Comparison of ENCODE assay signal across 21 cellular contexts in the genomic region with DNA sequence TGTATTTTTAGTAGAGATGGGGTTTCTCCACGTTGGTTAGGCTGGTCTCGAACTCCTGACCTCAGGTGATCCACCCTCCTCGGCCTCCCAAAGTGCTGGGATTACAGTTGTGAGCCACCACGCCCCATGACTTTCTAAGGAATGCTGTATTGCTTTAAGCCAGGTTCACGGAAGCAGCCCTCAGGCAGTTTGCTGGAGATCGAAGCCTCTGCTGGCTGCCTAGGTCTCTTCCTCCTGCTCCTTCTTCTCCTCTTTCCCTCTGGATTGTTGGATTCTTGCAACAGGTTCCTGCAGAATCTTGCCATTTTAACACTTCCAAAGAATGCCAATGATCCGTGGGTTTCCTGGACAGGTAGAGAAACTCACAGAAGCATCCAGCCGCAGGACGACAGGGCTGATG. TPM values are rescaled to one million over a fixed set of nuclear protein-coding genes. Genes with fewer than 3 reads are reported as not detected.
DNase-seq lines count a peak whose midpoint lies in the region; FAIRE-seq and TF ChIP-seq lines count a peak whose summit lies in the region.
"Had no signal": no experiment of that assay in that cellular context is flagged by ENCODE, and none has a peak within 500 bp of the region (broad histone marks: within the 10 kb centered on the region; RNA-seq: fewer than 3 reads in every experiment).

No MANE protein-coding gene starts in this region.

- H2BK12ac ChIP-seq in H1 (ENCODE audit: low read depth, low read length), result no peak overlapping the region

- H2AFZ ChIP-seq in H1 (ENCODE audit: low read length), result no peak overlapping the region

- H2BK5ac ChIP-seq in H1 (ENCODE audit: low read depth, low read length) (no peak overlapping the region), mesendoderm (ENCODE audit: low read length) (no peak overlapping the region)

- no peak overlapping the region for H4K5ac ChIP-seq in H1 (ENCODE audit: insufficient read length, low read depth, low read length)
- no peak overlapping the region for H4K5ac ChIP-seq in mesendoderm (ENCODE audit: low read length)

- no peaks in the 10 kb centered on the region; the same call in 1 of the 2 replicates for H3K23me2 ChIP-seq in H1 (ENCODE audit: low read depth, low read length)

- H3K36me3 Mint-ChIP-seq in MCF 10A (ENCODE audit: insufficient read depth, unreplicated experiment), result no peaks in the 10 kb centered on the region
- H3K36me3 Mint-ChIP-seq: CD14-positive monocyte had no signal

- H3K4me3 ChIP-seq in breast epithelium (no peak overlapping the region), H1 (ENCODE audit: extremely low read depth in 1 of 4, insufficient read depth in 2 of 4, low read depth in 3 of 4, low read length in 4 of 4) (no peak overlapping the region), mesendoderm (ENCODE audit: low read length) (no peak overlapping the region), small intestine (ENCODE audit: low read depth in 1 of 2, low read length in 2 of 2) (no peak overlapping the region)

- H4K20me1 ChIP-seq in H1 (replicated peaks in 1 of 2; ENCODE audit: control insufficient read depth in 1 of 2, insufficient read depth in 2 of 2, low read length in 2 of 2), result no peaks in the 10 kb centered on the region

- no peak overlapping the region for H4K91ac ChIP-seq in H1 (replicated peaks; ENCODE audit: insufficient read length, low read length)

- DNase-seq in MCF 10A (ENCODE audit: unreplicated experiment) (peak; percentile 13), breast epithelium (ENCODE audit: low spot score in 2 of 2) (no peak), H1 (ENCODE audit: low read depth in 1 of 2, low spot score in 2 of 2) (no peak), mesendoderm (peak; percentile 73), small intestine (peak; percentile 31), putamen (ENCODE audit: low spot score) (no peak), NCI-H128 (lab: John Stamatoyannopoulos, UW; ENCODE audit: unreplicated experiment) (no peak)
- no peak for DNase-seq in stimulated activated CD4-positive, alpha-beta T cell treated with anti-CD3 and anti-CD28 coated beads, Interleukin-12 subunit alpha, Interleukin-12 subunit beta, amount 100 ng/mL, for 4 hours
- DNase-seq: AML-193, DMS 273 treated with DMSO at 0.1 percent for 48 hours, DND-41, H7, NCI-H1105, NCI-H1694 treated with DMSO at 0.1 percent for 48 hours, NCI-H2227 treated with DMSO at 0.1 percent for 48 hours, OCI-M1, SHP77 treated with DMSO at 0.1 percent for 48 hours had no signal

- intact Hi-C loops in MCF 10A (cut with micrococcal nuclease), result no loop called here
- intact Hi-C loops in breast epithelium (cut with DNase I; ENCODE audit: low total_unique reads), result no loop called here

- H2BK15ac ChIP-seq in H1 (ENCODE audit: low read length) (no peak overlapping the region), mesendoderm (replicated peaks; ENCODE audit: low read depth) (no peak overlapping the region)

- H2BK120ac ChIP-seq in H1 (replicated peaks; ENCODE audit: low read depth, low read length), result no peak overlapping the region
- no peak overlapping the region for H2BK120ac ChIP-seq in mesendoderm (ENCODE audit: low read depth, low read length)

- TF ChIP-seq POLR2A in breast epithelium (IDR thresholded peaks at IDR 0.05) (no peak), H1 (IDR thresholded peaks at IDR 0.05; ENCODE audit: control extremely low read depth in 1 of 2, low read depth in 2 of 2, low read length in 2 of 2) (no peak)

- H3K18ac ChIP-seq in H1 (ENCODE audit: extremely low read depth, low read length) (no peak overlapping the region), mesendoderm (ENCODE audit: low read length) (no peak overlapping the region)

- no peak for TF ChIP-seq RAD21 in H1 (IDR thresholded peaks at IDR 0.05 in 1 of 2, conservative IDR thresholded peaks at IDR 0.05 in 1 of 2; ENCODE audit: low read depth in 2 of 2, low read length in 2 of 2)

- H3K27me3 ChIP-seq in breast epithelium (no peaks in the 10 kb centered on the region), H1 (replicated peaks in 1 of 4; ENCODE audit: control insufficient read depth in 3 of 4, extremely low read depth in 1 of 4, insufficient read depth in 3 of 4, low read length in 3 of 4) (no peaks in the 10 kb centered on the region), mesendoderm (ENCODE audit: insufficient read depth, low read length, poor library complexity) (no peaks in the 10 kb centered on the region), small intestine (ENCODE audit: control insufficient read depth in 2 of 2, insufficient read depth in 2 of 2, low read length in 2 of 2) (no peaks in the 10 kb centered on the region)

- 0 out of 2 replicates have a peak overlapping the region, but pooled peaks have one; percentile 21 for H2BK20ac ChIP-seq in H1 (ENCODE audit: low read length)

- no peak overlapping the region for H3K14ac ChIP-seq in H1 (ENCODE audit: insufficient read length)

- no peak overlapping the region for H3K4me3 Mint-ChIP-seq in MCF 10A (ENCODE audit: unreplicated experiment)
- H3K4me3 Mint-ChIP-seq: CD14-positive monocyte had no signal

- no TSS peak for BruUV-seq in MCF 10A (replicated peaks; lab: Mats Ljungman, UMichigan)

- CTCF ChIA-PET in MCF 10A (lab: Yijun Ruan, JAX) (no interaction called here), H1 (lab: Charles Lee; ENCODE audit: partially characterized antibody) (interaction anchor here (0.6 kb wide), 1 partner anchor 26 kb away, joined by 4 read pairs; no protein-coding TSS in a partner anchor)

- no peak overlapping the region for H3K56ac ChIP-seq in H1 (replicated peaks; ENCODE audit: insufficient read length, low read depth, low read length)
- no peak overlapping the region for H3K56ac ChIP-seq in mesendoderm (ENCODE audit: low read length)

- H3K27me3 Mint-ChIP-seq in MCF 10A (ENCODE audit: insufficient read depth, unreplicated experiment), result no peaks in the 10 kb centered on the region

- H3K79me2 ChIP-seq in H1 (ENCODE audit: control insufficient read depth in 1 of 2, insufficient read depth in 2 of 2, low read length in 2 of 2), result no peaks in the 10 kb centered on the region
- no peaks in the 10 kb centered on the region for H3K79me2 ChIP-seq in mesendoderm (ENCODE audit: control insufficient read depth, insufficient read depth, low read length)

- H3K4me2 ChIP-seq in H1 (ENCODE audit: insufficient read depth in 1 of 2, low read depth in 2 of 2, low read length in 2 of 2), result no peak overlapping the region
- no peak overlapping the region for H3K4me2 ChIP-seq in mesendoderm (ENCODE audit: low read length)

- no peak for TF ChIP-seq CTCF in MCF 10A (IDR thresholded peaks at IDR 0.05; ENCODE audit: unreplicated experiment)
- no peak for TF ChIP-seq CTCF in breast epithelium (IDR thresholded peaks at IDR 0.05)
- TF ChIP-seq CTCF in H1 (IDR thresholded peaks at IDR 0.05; ENCODE audit: control extremely low read depth in 1 of 3, insufficient read depth in 1 of 3, low read depth in 1 of 3, low read length in 3 of 3), result no peak

- H4K8ac ChIP-seq in H1 (ENCODE audit: extremely low read depth, insufficient read depth, low read length) (no peak overlapping the region), mesendoderm (ENCODE audit: low read depth, low read length) (no peak overlapping the region)

- H3K79me1 ChIP-seq in H1 (ENCODE audit: low read depth, low read length) (no peaks in the 10 kb centered on the region), mesendoderm (ENCODE audit: low read length) (no peaks in the 10 kb centered on the region)

- no peak overlapping the region for H3K23ac ChIP-seq in H1 (ENCODE audit: insufficient read length)
- no peak overlapping the region for H3K23ac ChIP-seq in mesendoderm (ENCODE audit: low read length)

- no peak overlapping the region for H3K9ac ChIP-seq in H1 (replicated peaks in 1 of 4; ENCODE audit: extremely low read depth in 1 of 4, low read depth in 3 of 4, low read length in 3 of 4)
- no peak overlapping the region for H3K9ac ChIP-seq in mesendoderm (ENCODE audit: low read length)

- no peak overlapping the region for H3K27ac Mint-ChIP-seq in MCF 10A (ENCODE audit: low read depth, unreplicated experiment)

- peaks cover under 1 to 6% of the 10 kb centered on the region in 2 donors for H3K4me1 ChIP-seq in breast epithelium
- peaks cover 0 to 4% (median 2%) of the 10 kb centered on the region in 4 experiments; a peak in 2 of 7 replicates for H3K4me1 ChIP-seq in H1 (replicated peaks in 1 of 4; ENCODE audit: control insufficient read depth in 3 of 4, insufficient read depth in 4 of 4, low read length in 3 of 4)
- H3K4me1 ChIP-seq in mesendoderm (ENCODE audit: control insufficient read depth, low read depth, low read length), result no peaks in the 10 kb centered on the region
- H3K4me1 ChIP-seq in small intestine (ENCODE audit: control insufficient read depth in 2 of 2, insufficient read depth in 1 of 2, low read depth in 1 of 2, low read length in 1 of 2), result no peaks in the 10 kb centered on the region

- no peak for FAIRE-seq in H1 (lab: Jason Lieb, UNC)
- FAIRE-seq in small intestine (lab: Jason Lieb, UNC), result no peak
- FAIRE-seq: G401.6, HTR-8/SVneo had no signal

- no peaks in the 10 kb centered on the region for H3K9me3 ChIP-seq in breast epithelium
- H3K9me3 ChIP-seq in H1 (ENCODE audit: insufficient read depth in 2 of 2, low read depth in 1 of 2, low read length in 1 of 2), result no peaks in the 10 kb centered on the region
- H3K9me3 ChIP-seq in small intestine (ENCODE audit: control insufficient read depth, low read depth), result no peaks in the 10 kb centered on the region

- no peaks in the 10 kb centered on the region for H3K9me3 Mint-ChIP-seq in MCF 10A (ENCODE audit: unreplicated experiment)
- H3K9me3 Mint-ChIP-seq: CD14-positive monocyte had no signal

- H3K4me1 Mint-ChIP-seq in MCF 10A (ENCODE audit: insufficient read depth, unreplicated experiment), result peaks cover 5% of the 10 kb centered on the region

- no peak for TF ChIP-seq EP300 in H1 (IDR thresholded peaks at IDR 0.05; ENCODE audit: borderline replicate concordance in 1 of 2, low read depth in 2 of 2, low read length in 2 of 2)

- no peak overlapping the region for H3K27ac ChIP-seq in breast epithelium
- H3K27ac ChIP-seq in H1 (ENCODE audit: low read depth, low read length), result no peak overlapping the region
- H3K27ac ChIP-seq in mesendoderm (ENCODE audit: low read depth, low read length), result no peak overlapping the region
- H3K27ac ChIP-seq in small intestine (ENCODE audit: low read depth in 1 of 2, low read length in 1 of 2), result no peak overlapping the region
- H3K27ac ChIP-seq: 22Rv1 had no signal

- H2AK5ac ChIP-seq in H1 (ENCODE audit: low read depth, low read length) (no peak overlapping the region), mesendoderm (ENCODE audit: low read length) (no peak overlapping the region)

- WGBS in H1 (ENCODE audit: extremely low coverage in 1 of 2, insufficient coverage in 1 of 2, insufficient read length in 1 of 2, insufficient replicate concordance in 2 of 2, low coverage in 1 of 2, low lambda C conversion rate in 2 of 2, missing lambda C conversion rate in 1 of 2), 2 experiments, result 84% methylated on average over 9 of the region's 9 CpGs; no CpG with 5 or more reads in 1 of the 2 experiments
- no CpG with 5 or more reads among the region's 9 CpGs for WGBS in mesendoderm (ENCODE audit: extremely low coverage, insufficient coverage, low lambda C conversion rate)
- whole genome bisulfite sequencing in small intestine, 3 donors, result 32 to 65% (median 54%) methylated on average over 9 of the region's 9 CpGs

- POLR2A ChIA-PET in MCF 10A (lab: Yijun Ruan, JAX), result no interaction called here
- POLR2A ChIA-PET in H1 (lab: Charles Lee; ENCODE audit: partially characterized antibody), result no interaction called here

- H3K36me3 ChIP-seq in breast epithelium (no peaks in the 10 kb centered on the region), H1 (ENCODE audit: control insufficient read depth in 2 of 4, insufficient read depth in 4 of 4, low read length in 3 of 4) (no peaks in the 10 kb centered on the region), mesendoderm (ENCODE audit: control insufficient read depth, insufficient read depth, low read length) (no peaks in the 10 kb centered on the region), small intestine (ENCODE audit: control insufficient read depth in 2 of 2, insufficient read depth in 2 of 2, low read length in 2 of 2) (no peaks in the 10 kb centered on the region)

- H3K4ac ChIP-seq in H1 (replicated peaks; ENCODE audit: insufficient read length, low read depth, low read length) (no peak overlapping the region), mesendoderm (ENCODE audit: low read depth, low read length) (no peak overlapping the region)

RNA-seq across cellular contexts. Expression of a gene that starts 29.3 kb away (rescaled TPM):
- total RNA-seq in MCF 10A (2022) (17.1 and 19.7 TPM in 2 replicates), breast epithelium (10 to 100 TPM; 16.8 to 33.8 (median 22.1) TPM)
- total RNA-seq in H1 (2021; fragmentation: NEBNext Ultra II Directional; extraction: Animal tissue kit (Norgen Biotek cat#: 25700)), result 73.5 and 75.4 TPM in 2 replicates
- polyA plus RNA-seq in H1 (2011; rRNA removed) (39.1 and 46.5 TPM in 2 replicates), small intestine (10 to 100 TPM; 11.9 to 24.8 (median 16.2) TPM)
- polyA plus RNA-seq in H1 (2011; cell fraction: cytosol; rRNA removed), result 43.0 TPM
- 26.3 TPM for polyA plus RNA-seq in H1 (2011; cell fraction: nucleus; rRNA removed)
- polyA plus RNA-seq in H1 (2012, experiment 1 of 2), result 41.6 to 48.4 TPM (median 44.5 TPM) in 4 replicates
- 24.7 TPM for polyA plus RNA-seq in H1 (2012, experiment 2 of 2)
- polyA plus RNA-seq in H1 (2013, experiment 1 of 2), result 57.2 TPM
- 71.0 TPM for polyA plus RNA-seq in H1 (2013, experiment 2 of 2)
- 59.0 and 69.0 TPM in 2 replicates for polyA minus RNA-seq in H1 (2011; rRNA and poly(A)+ RNA removed)
- 36.1 TPM for polyA minus RNA-seq in H1 (2011; cell fraction: cytosol; rRNA and poly(A)+ RNA removed)
- polyA minus RNA-seq in H1 (2011; cell fraction: nucleus; rRNA and poly(A)+ RNA removed), result 20.6 TPM
- 59.6 TPM for polyA plus RNA-seq in mesendoderm (2013, experiment 1 of 2)
- 60.6 TPM for polyA plus RNA-seq in mesendoderm (2013, experiment 2 of 2)

Comparison
In these comparisons a context has a peak if more than half of its experiments do, and no peak if none do; other contexts are left out.
1. DNase-seq: peak in MCF 10A (single experiment), mesendoderm (single experiment) and small intestine (single experiment); none in breast epithelium (0 of 2), H1 (0 of 2), putamen (single experiment), stimulated activated CD4-positive, alpha-beta T cell treated with anti-CD3 and anti-CD28 coated beads, Interleukin-12 subunit alpha, Interleukin-12 subunit beta, amount 100 ng/mL, for 4 hours (single experiment) and NCI-H128 (single experiment).